In genomic region chr16:68070811-68071546, GRCh38 we compare ENCODE assay signal across 16 cellular contexts. TPM values are rescaled to one million over a fixed set of nuclear protein-coding genes. Genes with fewer than 3 reads are reported as not detected.
DNase-seq lines count a peak whose midpoint lies in the region; ATAC-seq, FAIRE-seq and TF ChIP-seq lines count a peak whose summit lies in the region.
"Had no signal": no experiment of that assay in that cellular context is flagged by ENCODE, and none has a peak within 500 bp of the region (broad histone marks: within the 10 kb centered on the region; RNA-seq: fewer than 3 reads in every experiment).

No MANE protein-coding gene starts in this region.

- H3K79me2 ChIP-seq in HepG2 (ENCODE audit: insufficient read depth, low read length): no peaks in the 10 kb centered on the region

- in situ Hi-C loops in HepG2 (cut with HindIII; ENCODE audit: extremely low pct_ligation_motif_present, low pct_unique_long_range_greater_than_20kb): no loop called here

- no peak for TF ChIP-seq RAD21 in liver (IDR thresholded peaks at IDR 0.05)
- no peak for TF ChIP-seq RAD21 in HepG2 (CRISPR knock-in tag; IDR thresholded peaks at IDR 0.05)

- no peaks in the 10 kb centered on the region for H3K27me3 Mint-ChIP-seq in chondrocyte (ENCODE audit: low read depth)

- TF ChIP-seq EP300 in HepG2 (IDR thresholded peaks at IDR 0.05; ENCODE audit: low read depth in 2 of 2, low read length in 2 of 2) (no peak), HepG2 (CRISPR knock-in tag; IDR thresholded peaks at IDR 0.05; ENCODE audit: borderline replicate concordance) (no peak)

- H3K4me1 Mint-ChIP-seq in chondrocyte (ENCODE audit: low read depth): peaks cover 15% of the 10 kb centered on the region

- H3K36me3 ChIP-seq in liver (ENCODE audit: control insufficient read depth in 4 of 4, insufficient read depth in 3 of 4, low read depth in 1 of 4, low read length in 3 of 4) (peaks cover 0 to 21% (median 7%) of the 10 kb centered on the region in 4 donors), HepG2 (replicated peaks in 1 of 2; ENCODE audit: control insufficient read depth in 1 of 2, insufficient read depth in 2 of 2, low read length in 2 of 2) (peaks cover 48 to 67% of the 10 kb centered on the region in 2 experiments)
- H3K36me3 ChIP-seq: uterus had no signal

- FAIRE-seq in HepG2 (lab: Jason Lieb, UNC): no peak
- FAIRE-seq: pancreas had no signal

- POLR2A ChIA-PET in HepG2 (lab: Yijun Ruan, JAX): interaction anchor here (1.2 to 5.0 kb wide), 2 partner anchors 9 to 14 kb away, joined by 3 to 20 read pairs; partner anchors contain the start of gene NFATC3

- H3K4me2 ChIP-seq in HepG2 (ENCODE audit: low read depth, low read length): no peak overlapping the region

- CTCF ChIA-PET in HepG2 (lab: Yijun Ruan, JAX; ENCODE audit: low intra/inter-chr PET ratio, low total read pairs): no interaction called here

- peak; percentile 8 for TF ChIP-seq CTCF in liver (IDR thresholded peaks at IDR 0.05; ENCODE audit: low read depth, low read length, missing input control)
- no peak; the same call in 1 of the 2 replicates for TF ChIP-seq CTCF in HepG2 (CRISPR knock-in tag; IDR thresholded peaks at IDR 0.05)
- no peak for TF ChIP-seq CTCF in chondrocyte (IDR thresholded peaks at IDR 0.05)

- H4K20me1 ChIP-seq in HepG2 (ENCODE audit: insufficient read depth, low read length): no peaks in the 10 kb centered on the region

- DNase-seq in HepG2 (ENCODE audit: low spot score) (no peak), chondrocyte (ENCODE audit: low spot score) (peak; percentile 40), NCI-H446 treated with DMSO at 0.1 percent for 48 hours (lab: John Stamatoyannopoulos, UW) (no peak), DMS153 treated with DMSO at 0.1 percent for 48 hours (lab: John Stamatoyannopoulos, UW; ENCODE audit: unreplicated experiment) (no peak), AG08396 (ENCODE audit: low spot score) (no peak)
- DNase-seq: activated CD4-positive, CD25-positive, alpha-beta regulatory T cell; body of pancreas; GOT3; NCI-H1930; uterus had no signal

- 93% methylated on average over 14 of the region's 14 CpGs for WGBS in liver
- WGBS in HepG2 (ENCODE audit: low lambda C conversion rate): 91% methylated on average over 14 of the region's 14 CpGs

- BruUV-seq in HepG2 (replicated peaks; lab: Mats Ljungman, UMichigan): no TSS peak

- H3K4me3 ChIP-seq in liver (ENCODE audit: low read depth in 1 of 3, low read length in 3 of 3): no peak overlapping the region
- H3K4me3 ChIP-seq in HepG2 (replicated peaks in 1 of 3; ENCODE audit: insufficient read depth in 1 of 3, low read depth in 2 of 3, low read length in 3 of 3): no peak overlapping the region
- H3K4me3 ChIP-seq: body of pancreas, pancreas, uterus had no signal

- no peaks in the 10 kb centered on the region for H3K9me3 ChIP-seq in liver (ENCODE audit: control insufficient read depth in 4 of 4, low read length in 3 of 4)
- H3K9me3 ChIP-seq in HepG2 (ENCODE audit: low read length): no peaks in the 10 kb centered on the region
- H3K9me3 ChIP-seq: body of pancreas, pancreas, uterus had no signal

- H2AFZ ChIP-seq in HepG2 (ENCODE audit: low read length): no peak overlapping the region

- no peaks in the 10 kb centered on the region for H3K9me3 Mint-ChIP-seq in chondrocyte (ENCODE audit: low read depth)

- peaks cover 7 to 29% (median 23%) of the 10 kb centered on the region in 4 donors for H3K4me1 ChIP-seq in liver (ENCODE audit: control insufficient read depth in 4 of 4, insufficient read depth in 4 of 4, low read length in 3 of 4)
- peaks cover 3% of the 10 kb centered on the region for H3K4me1 ChIP-seq in HepG2 (ENCODE audit: insufficient read depth, low read length)
- H3K4me1 ChIP-seq: uterus had no signal

- H3K27ac ChIP-seq in liver (ENCODE audit: low read depth in 1 of 2, low read length in 2 of 2) (no peak overlapping the region), HepG2 (ENCODE audit: extremely low read length, insufficient read depth, low read length) (no peak overlapping the region)
- H3K27ac ChIP-seq: body of pancreas, pancreas, uterus had no signal

- ATAC-seq in HepG2 (no peak), HG03354 (IDR thresholded peaks at IDR 0.05; ENCODE audit: poor library complexity, severe bottlenecking, unreplicated experiment) (peak; percentile 37), GM21367 (IDR thresholded peaks at IDR 0.05; ENCODE audit: unreplicated experiment) (no peak)
- ATAC-seq: body of pancreas, pancreas had no signal

- no peak overlapping the region for H3K4me3 Mint-ChIP-seq in chondrocyte (ENCODE audit: unreplicated experiment)

- H3K27me3 ChIP-seq in liver (ENCODE audit: control insufficient read depth in 4 of 4, insufficient read depth in 4 of 4, low read length in 3 of 4) (no peaks in the 10 kb centered on the region), HepG2 (ENCODE audit: control insufficient read depth in 1 of 2, insufficient read depth in 2 of 2, low read length in 2 of 2) (no peaks in the 10 kb centered on the region)
- H3K27me3 ChIP-seq: body of pancreas, pancreas, uterus had no signal

- intact Hi-C loops in HepG2 (cut with micrococcal nuclease; ENCODE audit: unreplicated experiment): no loop called here

- H3K36me3 Mint-ChIP-seq in chondrocyte (ENCODE audit: low read depth): peaks cover 20% of the 10 kb centered on the region

- H3K9ac ChIP-seq in liver (ENCODE audit: low read depth in 1 of 2, low read length in 2 of 2) (no peak overlapping the region), HepG2 (ENCODE audit: insufficient read depth, low read depth, low read length) (no peak overlapping the region)

- no peak for TF ChIP-seq POLR2A in HepG2 (IDR thresholded peaks at IDR 0.05; ENCODE audit: insufficient read depth in 1 of 2, low read depth in 2 of 2, low read length in 2 of 2)

- no peak overlapping the region for H3K27ac Mint-ChIP-seq in chondrocyte (ENCODE audit: unreplicated experiment)

RNA-seq across cellular contexts. Expression of gene NFATC3, which starts 14.2 kb away (rescaled TPM):
- 10 to 100 TPM; 20.9 to 21.2 TPM for total RNA-seq in liver
- 10 to 100 TPM in 1 of 2 donors, 1 to 10 TPM in 1; 9.7 to 12.6 TPM for polyA plus RNA-seq in liver
- 52.6 and 63.2 TPM in 2 replicates for total RNA-seq in HepG2 (2016; rRNA removed; fragmentation: Illumina TruSeq; extraction: Trizol)
- total RNA-seq in HepG2 (2016; cell fraction: cytosol; rRNA removed; fragmentation: Illumina TruSeq; extraction: Trizol; ENCODE audit: low read depth): 234 and 265 TPM in 2 replicates
- total RNA-seq in HepG2 (2016; cell fraction: insoluble cytoplasmic fraction; rRNA removed; fragmentation: Illumina TruSeq; extraction: Trizol): 54.0 and 61.4 TPM in 2 replicates
- 183 and 209 TPM in 2 replicates for total RNA-seq in HepG2 (2016; cell fraction: membrane; rRNA removed; fragmentation: Illumina TruSeq; extraction: Trizol)
- total RNA-seq in HepG2 (2016; cell fraction: nucleus; rRNA removed; fragmentation: Illumina TruSeq; extraction: Trizol): 42.9 and 44.2 TPM in 2 replicates
- polyA plus RNA-seq in HepG2 (2011; rRNA removed): 52.7 and 62.7 TPM in 2 replicates
- polyA plus RNA-seq in HepG2 (2011; cell fraction: cytosol; rRNA removed): 38.3 and 51.2 TPM in 2 replicates
- 32.5 and 33.2 TPM in 2 replicates for polyA plus RNA-seq in HepG2 (2011; cell fraction: nucleus; rRNA removed)
- 30.6 and 32.4 TPM in 2 replicates for polyA plus RNA-seq in HepG2 (2012)
- polyA plus RNA-seq in HepG2 (2016; cell fraction: cytosol; fragmentation: Illumina TruSeq; extraction: Trizol; ENCODE audit: low read depth): 2.5 and 2.8 TPM in 2 replicates
- 63.1 and 64.9 TPM in 2 replicates for polyA plus RNA-seq in HepG2 (2016; cell fraction: insoluble cytoplasmic fraction; fragmentation: Illumina TruSeq; extraction: Trizol; ENCODE audit: low read depth)
- polyA plus RNA-seq in HepG2 (2016; cell fraction: membrane; fragmentation: Illumina TruSeq; extraction: Trizol; ENCODE audit: low read depth): 17.1 and 17.3 TPM in 2 replicates
- 38.6 and 39.5 TPM in 2 replicates for polyA plus RNA-seq in HepG2 (2016; cell fraction: nucleus; fragmentation: Illumina TruSeq; extraction: Trizol; ENCODE audit: insufficient read depth, low read depth)
- 81.5 and 261 TPM in 2 replicates for polyA minus RNA-seq in HepG2 (2011; rRNA and poly(A)+ RNA removed; ENCODE audit: low replicate concordance)
- 107 and 129 TPM in 2 replicates for polyA minus RNA-seq in HepG2 (2011; cell fraction: cytosol; rRNA and poly(A)+ RNA removed)
- 109 and 138 TPM in 2 replicates for polyA minus RNA-seq in HepG2 (2011; cell fraction: nucleus; rRNA and poly(A)+ RNA removed)
- total RNA-seq in chondrocyte: 32.2 to 38.0 TPM (median 37.7 TPM) in 3 replicates

RNA-seq across cellular contexts. Expression of gene DUS2, which starts 47.9 kb away (rescaled TPM):
- total RNA-seq in liver (10 to 100 TPM in 1 of 2 donors, 1 to 10 TPM in 1; 7.2 to 10.7 TPM), HepG2 (2016; rRNA removed; fragmentation: Illumina TruSeq; extraction: Trizol) (25.1 and 25.9 TPM in 2 replicates), chondrocyte (12.2 to 15.9 TPM (median 12.7 TPM) in 3 replicates)
- polyA plus RNA-seq in liver (1 to 10 TPM; 6.9 to 8.6 TPM), HepG2 (2011; rRNA removed) (17.8 and 22.6 TPM in 2 replicates)
- total RNA-seq in HepG2 (2016; cell fraction: cytosol; rRNA removed; fragmentation: Illumina TruSeq; extraction: Trizol; ENCODE audit: low read depth): 11.4 and 13.4 TPM in 2 replicates
- 26.9 and 27.5 TPM in 2 replicates for total RNA-seq in HepG2 (2016; cell fraction: insoluble cytoplasmic fraction; rRNA removed; fragmentation: Illumina TruSeq; extraction: Trizol)
- 8.8 and 9.5 TPM in 2 replicates for total RNA-seq in HepG2 (2016; cell fraction: membrane; rRNA removed; fragmentation: Illumina TruSeq; extraction: Trizol)
- total RNA-seq in HepG2 (2016; cell fraction: nucleus; rRNA removed; fragmentation: Illumina TruSeq; extraction: Trizol): 20.8 and 22.6 TPM in 2 replicates
- polyA plus RNA-seq in HepG2 (2011; cell fraction: cytosol; rRNA removed): 18.3 and 19.9 TPM in 2 replicates
- 73.1 and 73.7 TPM in 2 replicates for polyA plus RNA-seq in HepG2 (2011; cell fraction: nucleus; rRNA removed)
- 17.0 and 17.7 TPM in 2 replicates for polyA plus RNA-seq in HepG2 (2012)
- polyA plus RNA-seq in HepG2 (2016; cell fraction: cytosol; fragmentation: Illumina TruSeq; extraction: Trizol; ENCODE audit: low read depth): 1.7 and 1.8 TPM in 2 replicates
- 14.5 and 16.7 TPM in 2 replicates for polyA plus RNA-seq in HepG2 (2016; cell fraction: insoluble cytoplasmic fraction; fragmentation: Illumina TruSeq; extraction: Trizol; ENCODE audit: low read depth)
- polyA plus RNA-seq in HepG2 (2016; cell fraction: membrane; fragmentation: Illumina TruSeq; extraction: Trizol; ENCODE audit: low read depth): 2.5 and 3.7 TPM in 2 replicates
- polyA plus RNA-seq in HepG2 (2016; cell fraction: nucleus; fragmentation: Illumina TruSeq; extraction: Trizol; ENCODE audit: insufficient read depth, low read depth): 30.5 and 31.8 TPM in 2 replicates
- polyA minus RNA-seq in HepG2 (2011; rRNA and poly(A)+ RNA removed; ENCODE audit: low replicate concordance): 36.7 and 47.6 TPM in 2 replicates
- polyA minus RNA-seq in HepG2 (2011; cell fraction: cytosol; rRNA and poly(A)+ RNA removed): 9.6 and 11.9 TPM in 2 replicates
- 34.6 and 41.8 TPM in 2 replicates for polyA minus RNA-seq in HepG2 (2011; cell fraction: nucleus; rRNA and poly(A)+ RNA removed)

RNA-seq across cellular contexts. Expression of gene DDX28, which starts 47.9 kb away (rescaled TPM):
- total RNA-seq in liver (1 to 10 TPM; 7.6 to 8.4 TPM), HepG2 (2016; rRNA removed; fragmentation: Illumina TruSeq; extraction: Trizol) (16.4 and 18.4 TPM in 2 replicates), chondrocyte (5.8 to 6.7 TPM (median 6.6 TPM) in 3 replicates)
- polyA plus RNA-seq in liver (10 to 100 TPM in 1 of 2 donors, 1 to 10 TPM in 1; 8.4 to 11.6 TPM), HepG2 (2011; rRNA removed) (13.6 and 14.1 TPM in 2 replicates)
- 2.8 and 3.0 TPM in 2 replicates for total RNA-seq in HepG2 (2016; cell fraction: cytosol; rRNA removed; fragmentation: Illumina TruSeq; extraction: Trizol; ENCODE audit: low read depth)
- total RNA-seq in HepG2 (2016; cell fraction: insoluble cytoplasmic fraction; rRNA removed; fragmentation: Illumina TruSeq; extraction: Trizol): 16.5 and 18.2 TPM in 2 replicates
- total RNA-seq in HepG2 (2016; cell fraction: membrane; rRNA removed; fragmentation: Illumina TruSeq; extraction: Trizol): 5.7 and 7.5 TPM in 2 replicates
- total RNA-seq in HepG2 (2016; cell fraction: nucleus; rRNA removed; fragmentation: Illumina TruSeq; extraction: Trizol): 11.7 and 13.6 TPM in 2 replicates
- polyA plus RNA-seq in HepG2 (2011; cell fraction: cytosol; rRNA removed): 12.4 and 15.6 TPM in 2 replicates
- polyA plus RNA-seq in HepG2 (2011; cell fraction: nucleus; rRNA removed): 8.7 and 9.9 TPM in 2 replicates
- polyA plus RNA-seq in HepG2 (2012): 6.3 and 6.8 TPM in 2 replicates
- polyA plus RNA-seq in HepG2 (2016; cell fraction: cytosol; fragmentation: Illumina TruSeq; extraction: Trizol; ENCODE audit: low read depth): 1.2 and 1.6 TPM in 2 replicates
- polyA plus RNA-seq in HepG2 (2016; cell fraction: insoluble cytoplasmic fraction; fragmentation: Illumina TruSeq; extraction: Trizol; ENCODE audit: low read depth): 14.5 and 16.0 TPM in 2 replicates
- 2.6 and 3.1 TPM in 2 replicates for polyA plus RNA-seq in HepG2 (2016; cell fraction: membrane; fragmentation: Illumina TruSeq; extraction: Trizol; ENCODE audit: low read depth)
- polyA plus RNA-seq in HepG2 (2016; cell fraction: nucleus; fragmentation: Illumina TruSeq; extraction: Trizol; ENCODE audit: insufficient read depth, low read depth): 13.9 and 15.5 TPM in 2 replicates
- polyA minus RNA-seq in HepG2 (2011; rRNA and poly(A)+ RNA removed; ENCODE audit: low replicate concordance): 19.4 and 28.5 TPM in 2 replicates
- polyA minus RNA-seq in HepG2 (2011; cell fraction: cytosol; rRNA and poly(A)+ RNA removed): 7.2 and 10.0 TPM in 2 replicates
- 18.2 and 19.9 TPM in 2 replicates for polyA minus RNA-seq in HepG2 (2011; cell fraction: nucleus; rRNA and poly(A)+ RNA removed)

RNA-seq across cellular contexts. Expression of gene DPEP2NB, which starts 55.3 kb away (rescaled TPM):
- total RNA-seq in liver: not detected
- polyA plus RNA-seq in liver: not detected
- total RNA-seq in HepG2 (2016; rRNA removed; fragmentation: Illumina TruSeq; extraction: Trizol): not detected in 2 replicates
- total RNA-seq in HepG2 (2016; cell fraction: cytosol; rRNA removed; fragmentation: Illumina TruSeq; extraction: Trizol; ENCODE audit: low read depth): not detected in 2 replicates
- not detected in 2 replicates for total RNA-seq in HepG2 (2016; cell fraction: insoluble cytoplasmic fraction; rRNA removed; fragmentation: Illumina TruSeq; extraction: Trizol)
- total RNA-seq in HepG2 (2016; cell fraction: membrane; rRNA removed; fragmentation: Illumina TruSeq; extraction: Trizol): not detected in 2 replicates
- total RNA-seq in HepG2 (2016; cell fraction: nucleus; rRNA removed; fragmentation: Illumina TruSeq; extraction: Trizol): not detected in 2 replicates
- polyA plus RNA-seq in HepG2 (2011; rRNA removed): not detected in 2 replicates
- polyA plus RNA-seq in HepG2 (2011; cell fraction: cytosol; rRNA removed): not detected in 2 replicates
- polyA plus RNA-seq in HepG2 (2011; cell fraction: nucleus; rRNA removed): not detected in 2 replicates
- not detected in 2 replicates for polyA plus RNA-seq in HepG2 (2012)
- not detected in 2 replicates for polyA plus RNA-seq in HepG2 (2016; cell fraction: cytosol; fragmentation: Illumina TruSeq; extraction: Trizol; ENCODE audit: low read depth)
- polyA plus RNA-seq in HepG2 (2016; cell fraction: insoluble cytoplasmic fraction; fragmentation: Illumina TruSeq; extraction: Trizol; ENCODE audit: low read depth): not detected in 2 replicates
- polyA plus RNA-seq in HepG2 (2016; cell fraction: membrane; fragmentation: Illumina TruSeq; extraction: Trizol; ENCODE audit: low read depth): not detected in 2 replicates
- not detected in 2 replicates for polyA plus RNA-seq in HepG2 (2016; cell fraction: nucleus; fragmentation: Illumina TruSeq; extraction: Trizol; ENCODE audit: insufficient read depth, low read depth)
- not detected in 2 replicates for polyA minus RNA-seq in HepG2 (2011; rRNA and poly(A)+ RNA removed; ENCODE audit: low replicate concordance)
- not detected in 2 replicates for polyA minus RNA-seq in HepG2 (2011; cell fraction: cytosol; rRNA and poly(A)+ RNA removed)
- not detected in 2 replicates for polyA minus RNA-seq in HepG2 (2011; cell fraction: nucleus; rRNA and poly(A)+ RNA removed)
- total RNA-seq in chondrocyte: not detected in 3 replicates
- total RNA-seq: body of pancreas, epithelial cell of proximal tubule, pancreas, RPMI7951, uterus had no signal
- polyA plus RNA-seq: pancreas had no signal
